Comparison of ENCODE assay signal across 22 cellular contexts in genomic region chr5:38843665-38844064, GRCh38. TPM values are rescaled to one million over a fixed set of nuclear protein-coding genes. Genes with fewer than 3 reads are reported as not detected.
"Had no signal": no experiment of that assay in that cellular context is flagged by ENCODE, and none has a peak within 500 bp of the region (broad histone marks: within the 10 kb centered on the region; RNA-seq: fewer than 3 reads in every experiment).

No MANE protein-coding gene starts in this region.

- H3K36me3 Mint-ChIP-seq: activated naive CD4-positive, alpha-beta T cell treated with anti-CD3 and anti-CD28 coated beads, Interleukin-2, amount 50 U/mL, for 24 hours; brain; WTC11 had no signal

- H3K4me3 Mint-ChIP-seq: activated CD8-positive, alpha-beta T cell treated with anti-CD3 and anti-CD28 coated beads for 36 hours; activated naive CD4-positive, alpha-beta T cell treated with anti-CD3 and anti-CD28 coated beads, Interleukin-2, amount 50 U/mL, for 24 hours; dendritic cell treated with granulocyte-macrophage colony-stimulating factor and Interleukin-4, amounts not matched to agents 40 ng/mL and 50 ng/mL, for 4 days; effector memory CD8-positive, alpha-beta T cell; WTC11 had no signal

- H3K9me3 Mint-ChIP-seq: activated CD8-positive, alpha-beta T cell treated with anti-CD3 and anti-CD28 coated beads for 36 hours; activated naive CD4-positive, alpha-beta T cell treated with anti-CD3 and anti-CD28 coated beads, Interleukin-2, amount 50 U/mL, for 24 hours; dendritic cell treated with granulocyte-macrophage colony-stimulating factor and Interleukin-4, amounts not matched to agents 40 ng/mL and 50 ng/mL, for 4 days; WTC11 had no signal

- ATAC-seq: activated CD8-positive, alpha-beta T cell treated with anti-CD3 and anti-CD28 coated beads for 36 hours; effector memory CD8-positive, alpha-beta T cell; WTC11 had no signal

- FAIRE-seq: TTC549, urothelium cell line had no signal

- H3K9me3 ChIP-seq: tibial artery had no signal

- H3K4me1 Mint-ChIP-seq: brain had no signal

- H3K27me3 ChIP-seq: tibial artery had no signal

- DNase-seq: activated CD4-positive, alpha-beta T cell treated with anti-CD3 and anti-CD28 coated beads for 48 hours; activated CD8-positive, alpha-beta T cell treated with anti-CD3 and anti-CD28 coated beads for 36 hours; activated effector memory CD4-positive, alpha-beta T cell treated with anti-CD3 and anti-CD28 coated beads, Interleukin-2, amount 50 U/mL, for 16 hours; activated T-cell treated with anti-CD3 and anti-CD28 coated beads, Interleukin-2, amount 50 U/mL, for 48 hours; amniotic stem cell; effector memory CD8-positive, alpha-beta T cell; foreskin fibroblast; hypothalamus; kidney glomerular epithelial cell; stimulated activated CD4-positive, alpha-beta T cell treated with anti-CD3 and anti-CD28 coated beads, Interleukin-15, amount 100 ng/mL, for 24 hours; stimulated activated CD4-positive, alpha-beta T cell treated with anti-CD3 and anti-CD28 coated beads, Interleukin-4, amount 100 ng/mL, for 1 hour; stimulated activated naive CD4-positive, alpha-beta T cell; SW 1271; tibial artery had no signal

- H3K27ac Mint-ChIP-seq: activated CD8-positive, alpha-beta T cell treated with anti-CD3 and anti-CD28 coated beads for 36 hours; activated naive CD4-positive, alpha-beta T cell treated with anti-CD3 and anti-CD28 coated beads, Interleukin-2, amount 50 U/mL, for 24 hours; brain; dendritic cell treated with granulocyte-macrophage colony-stimulating factor and Interleukin-4, amounts not matched to agents 40 ng/mL and 50 ng/mL, for 4 days; effector memory CD8-positive, alpha-beta T cell; WTC11 had no signal

RNA-seq across cellular contexts. Expression of gene OSMR, which starts 2.1 kb away (rescaled TPM):
- total RNA-seq: activated CD8-positive, alpha-beta T cell treated with anti-CD3 and anti-CD28 coated beads for 36 hours; T-helper 2 cell treated with Interferon-gamma antibody and Interleukin-4, amounts not matched to agents 100 ng/mL and 5 ng/mL, for 36 hours had no signal
- polyA plus RNA-seq: neural cell had no signal
